In the genomic region with DNA sequence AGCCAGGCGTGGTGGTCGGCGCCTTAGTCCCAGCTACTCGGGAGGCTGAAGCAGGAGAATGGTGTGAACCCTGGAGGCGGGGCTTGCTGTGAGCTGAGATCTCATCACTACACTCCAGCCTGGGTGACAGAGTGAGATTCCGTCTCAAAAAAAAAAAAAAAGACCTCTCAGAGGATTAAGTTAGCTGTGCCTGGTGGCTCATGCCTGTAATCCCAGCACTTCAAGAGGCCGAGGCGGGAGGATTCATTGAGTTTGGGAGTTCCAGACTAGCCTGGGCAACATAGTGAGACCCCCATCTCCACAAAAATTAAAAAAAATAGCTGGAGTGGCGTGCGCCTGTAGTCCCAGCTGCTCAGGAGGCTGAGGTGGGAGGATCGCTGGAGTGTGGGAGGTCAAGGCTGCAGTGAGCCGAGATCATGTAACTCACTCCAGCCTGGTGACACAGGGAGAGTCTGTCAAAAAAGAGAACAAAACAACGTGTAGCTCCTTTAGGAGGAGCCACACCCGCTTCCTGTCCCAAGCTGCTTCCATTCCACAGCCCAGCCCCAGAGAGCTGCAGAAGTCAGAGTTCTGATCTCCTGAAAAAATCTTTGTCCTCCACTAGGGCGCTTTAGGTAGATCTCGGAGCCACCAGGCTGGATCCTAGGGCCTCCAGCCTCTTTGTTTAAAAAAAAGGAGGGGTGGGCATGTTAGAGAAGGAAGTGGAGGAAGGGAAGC, we compare ENCODE assay signal across 13 cellular contexts. TPM values are rescaled to one million over a fixed set of nuclear protein-coding genes. Genes with fewer than 3 reads are reported as not detected.
DNase-seq lines count a peak whose midpoint lies in the region; ATAC-seq and TF ChIP-seq lines count a peak whose summit lies in the region.
"Had no signal": no experiment of that assay in that cellular context is flagged by ENCODE, and none has a peak within 500 bp of the region (broad histone marks: within the 10 kb centered on the region; RNA-seq: fewer than 3 reads in every experiment).

No MANE protein-coding gene starts in this region.

- H3K27ac ChIP-seq in left ventricle myocardium inferior (replicated peaks) (no peak overlapping the region), gastroesophageal sphincter (no peak overlapping the region)
- H3K27ac ChIP-seq: brain microvascular endothelial cell had no signal

- H3K27me3 ChIP-seq in left ventricle myocardium inferior (ENCODE audit: low read depth): no peaks in the 10 kb centered on the region
- peaks cover 13% of the 10 kb centered on the region for H3K27me3 ChIP-seq in gastroesophageal sphincter
- H3K27me3 ChIP-seq: brain microvascular endothelial cell had no signal

- no peak for TF ChIP-seq CTCF in left ventricle myocardium inferior (IDR thresholded peaks at IDR 0.05; ENCODE audit: borderline replicate concordance)
- no peak for TF ChIP-seq CTCF in gastroesophageal sphincter (IDR thresholded peaks at IDR 0.05)

- H3K9me3 ChIP-seq in left ventricle myocardium inferior (replicated peaks): peaks cover 9% of the 10 kb centered on the region
- H3K9me3 ChIP-seq in gastroesophageal sphincter: peaks cover 0 to 9% (median 0%) of the 10 kb centered on the region in 3 donors

- no peak for TF ChIP-seq EP300 in gastroesophageal sphincter (IDR thresholded peaks at IDR 0.05)

- no peaks in the 10 kb centered on the region for H3K36me3 ChIP-seq in left ventricle myocardium inferior
- H3K36me3 ChIP-seq in gastroesophageal sphincter: no peaks in the 10 kb centered on the region
- H3K36me3 ChIP-seq: brain microvascular endothelial cell had no signal

- TF ChIP-seq POLR2A in gastroesophageal sphincter (IDR thresholded peaks at IDR 0.05): no peak

- ATAC-seq in left ventricle myocardium superior: peak; percentile 49
- peak; percentile 13 for ATAC-seq in gastroesophageal sphincter
- no peak for ATAC-seq in HG03025 (IDR thresholded peaks at IDR 0.05; ENCODE audit: low FRiP score, unreplicated experiment)
- no peak for ATAC-seq in GM21737 (IDR thresholded peaks at IDR 0.05; ENCODE audit: unreplicated experiment)
- ATAC-seq: activated CD8-positive, alpha-beta memory T cell treated with anti-CD3 and anti-CD28 coated beads, Interleukin-2, amount 10 ng/mL, durations not matched to agents 7 days and 5 days; stimulated activated memory B cell treated with anti-CD40 and anti-IgM and Interleukin-4, amounts not matched to agents 10 μg/mL and 1 μg/mL and 100 μg/mL, for 72 hours had no signal

- intact Hi-C loops in left ventricle myocardium superior (cut with micrococcal nuclease): no loop called here
- intact Hi-C loops in left ventricle myocardium inferior (cut with micrococcal nuclease): no loop called here

- H3K4me1 ChIP-seq in left ventricle myocardium inferior (no peaks in the 10 kb centered on the region), gastroesophageal sphincter (no peaks in the 10 kb centered on the region)

- no peak overlapping the region for H3K4me3 ChIP-seq in left ventricle myocardium inferior
- H3K4me3 ChIP-seq in gastroesophageal sphincter: no peak overlapping the region

- no peak for DNase-seq in left ventricle myocardium superior
- DNase-seq in left ventricle myocardium inferior: no peak
- peak; percentile 22 for DNase-seq in OCI-M1 (lab: John Stamatoyannopoulos, UW)
- no peak for DNase-seq in cerebellar nuclear complex (lab: John Stamatoyannopoulos, UW)
- no peak for DNase-seq in NCI-H1417 (lab: John Stamatoyannopoulos, UW)
- DNase-seq: activated CD8-positive, alpha-beta memory T cell treated with anti-CD3 and anti-CD28 coated beads, Interleukin-2, amount 10 ng/mL, durations not matched to agents 7 days and 5 days; activated naive CD4-positive, alpha-beta T cell treated with anti-CD3 and anti-CD28 coated beads for 36 hours; brain microvascular endothelial cell; effector CD8-positive, alpha-beta T cell had no signal

- WGBS in gastroesophageal sphincter (ENCODE audit: low coverage in 1 of 2), 2 donors: 53 to 77% methylated on average over 4 to 13 of the region's 16 CpGs

RNA-seq across cellular contexts. Expression of gene ULK1, which starts 11.5 kb away (rescaled TPM):
- total RNA-seq in left ventricle myocardium superior: 64.0 TPM
- 57.4 TPM for total RNA-seq in left ventricle myocardium inferior
- total RNA-seq in gastroesophageal sphincter: 10 to 100 TPM; 10.0 to 34.2 (median 21.8) TPM

RNA-seq across cellular contexts. Expression of gene PUS1, which starts 46.1 kb away (rescaled TPM):
- 5.6 TPM for total RNA-seq in left ventricle myocardium superior
- total RNA-seq in left ventricle myocardium inferior: 7.7 TPM
- total RNA-seq in gastroesophageal sphincter: 10 to 100 TPM in 2 of 4 donors, 1 to 10 TPM in 2; 7.2 to 28.2 (median 13.1) TPM

RNA-seq across cellular contexts. Expression of gene MMP17, which starts 54.8 kb away (rescaled TPM):
- total RNA-seq in left ventricle myocardium superior: 0.47 TPM
- 0.77 TPM for total RNA-seq in left ventricle myocardium inferior
- 1 to 10 TPM; 2.0 to 7.0 (median 4.5) TPM for total RNA-seq in gastroesophageal sphincter
- total RNA-seq: activated CD8-positive, alpha-beta memory T cell treated with anti-CD3 and anti-CD28 coated beads, Interleukin-2, amount 10 ng/mL, durations not matched to agents 7 days and 5 days; activated naive CD4-positive, alpha-beta T cell treated with anti-CD3 and anti-CD28 coated beads for 36 hours had no signal

Comparison
In these comparisons a context has a peak if more than half of its experiments do, and no peak if none do; other contexts are left out.
1. ATAC-seq: peak in left ventricle myocardium superior (single experiment) and gastroesophageal sphincter (single experiment); none in HG03025 (single experiment) and GM21737 (single experiment).